Comparison of ENCODE assay signal across 8 cellular contexts in genomic region chr1:46718727-46719622, GRCh38. TPM values are rescaled to one million over a fixed set of nuclear protein-coding genes. Genes with fewer than 3 reads are reported as not detected.
A peak's percentile ranks its signal among the peaks of the same experiment; 100 is the strongest.
DNase-seq lines count a peak whose midpoint lies in the region; ATAC-seq and TF ChIP-seq lines count a peak whose summit lies in the region.

TSS of gene EFCAB14 (minus strand) at chr1:46719114. CDS start at chr1:46718087, 1,027 bp downstream.

- H3K4me1 ChIP-seq in smooth muscle cell (ENCODE audit: low read depth) = peaks cover 17% of the 10 kb centered on the region

- peak within 1 kb of the TSS; percentile 35 for H3K27ac Mint-ChIP-seq in WTC11

- H2AFZ ChIP-seq in smooth muscle cell (ENCODE audit: low read depth) = peak within 1 kb of the TSS; percentile 74

- H3K4me3 ChIP-seq in AG04449 (ENCODE audit: low read depth, low read length) = peak within 1 kb of the TSS; percentile 91
- peak within 1 kb of the TSS; percentile 86 to 95 for H3K4me3 ChIP-seq in cardiac fibroblast (replicated peaks in 1 of 2; ENCODE audit: low read depth in 2 of 2, low read length in 2 of 2)
- peak within 1 kb of the TSS; percentile 93 for H3K4me3 ChIP-seq in smooth muscle cell

- peak within 1 kb of the TSS; percentile 63 for H3K27ac ChIP-seq in smooth muscle cell (ENCODE audit: low read depth)

- CTCF ChIA-PET in AG04449 (lab: Yijun Ruan, JAX) = interaction anchor here (1.0 kb wide), 1 partner anchor 16 kb away, joined by 3 read pairs; no protein-coding TSS in a partner anchor
- CTCF ChIA-PET in WTC11 (lab: Charles Lee) = interaction anchor here (0.7 to 2.6 kb wide), 8 partner anchors 9 to 272 kb away, joined by 3 to 7 read pairs (median 4); no protein-coding TSS in a partner anchor

- H3K4me1 Mint-ChIP-seq in WTC11 = peaks cover 23% of the 10 kb centered on the region

- H3K27me3 ChIP-seq in smooth muscle cell (ENCODE audit: low read depth) = no peaks in the 10 kb centered on the region

- ATAC-seq in GM18907 (IDR thresholded peaks at IDR 0.05; ENCODE audit: unreplicated experiment) (peak; percentile 97), HG03159 (IDR thresholded peaks at IDR 0.05; ENCODE audit: unreplicated experiment) (peak; percentile 97), WTC11 (peak; percentile 95)

- peaks cover 25% of the 10 kb centered on the region for H3K79me2 ChIP-seq in smooth muscle cell (ENCODE audit: low read depth)

- H3K27me3 Mint-ChIP-seq in WTC11 (ENCODE audit: low read depth) = no peaks in the 10 kb centered on the region

- 2% methylated on average over 59 of the region's 85 CpGs for WGBS in smooth muscle cell (ENCODE audit: low lambda C conversion rate)

- H4K20me1 ChIP-seq in smooth muscle cell (ENCODE audit: low read depth) = peaks cover 19% of the 10 kb centered on the region

- DNase-seq in AG04449 (ENCODE audit: low read depth, low spot score) (no peak), NCI-H2227 treated with DMSO at 0.1 percent for 48 hours (lab: John Stamatoyannopoulos, UW) (peak; percentile 84), WTC11 (ENCODE audit: low spot score) (peak; percentile 99), cardiac fibroblast (ENCODE audit: low read depth in 2 of 2) (peak; percentile 89 to 92), iPS-NIHi11 (ENCODE audit: low spot score) (peak; percentile 99), smooth muscle cell (lab: John Stamatoyannopoulos, UW; ENCODE audit: unreplicated experiment) (peak; percentile 81)

- H3K9me3 ChIP-seq in smooth muscle cell (replicated peaks; ENCODE audit: low read depth) = no peaks in the 10 kb centered on the region

- H3F3A ChIP-seq in smooth muscle cell (ENCODE audit: low read depth) = no peaks in the 10 kb centered on the region

- H3K36me3 ChIP-seq in smooth muscle cell (ENCODE audit: low read depth) = peaks cover 7% of the 10 kb centered on the region

- H3K9ac ChIP-seq in smooth muscle cell (ENCODE audit: low read depth) = peak within 1 kb of the TSS; percentile 85

- H3K36me3 Mint-ChIP-seq in WTC11 = peaks cover 17% of the 10 kb centered on the region

- TF ChIP-seq CTCF in AG04449 (IDR thresholded peaks at IDR 0.05; ENCODE audit: insufficient read depth, low read length, missing control alignments) (no peak), WTC11 (IDR thresholded peaks at IDR 0.05) (no peak), cardiac fibroblast (IDR thresholded peaks at IDR 0.05; ENCODE audit: low read depth, low read length) (no peak), smooth muscle cell (IDR thresholded peaks at IDR 0.05; ENCODE audit: borderline replicate concordance, insufficient read depth, poor library complexity, severe bottlenecking) (no peak)

- peak within 1 kb of the TSS; percentile 95 for H3K4me3 Mint-ChIP-seq in WTC11

- peak within 1 kb of the TSS; percentile 96 for H3K4me2 ChIP-seq in smooth muscle cell

- no peaks in the 10 kb centered on the region for H3K9me3 Mint-ChIP-seq in WTC11

- POLR2A ChIA-PET in AG04449 (lab: Yijun Ruan, JAX) = interaction anchor here (1.4 kb wide), 1 partner anchor 51 kb away, joined by 5 read pairs; the partner anchor contains the start of gene ATPAF1
- POLR2A ChIA-PET in WTC11 (lab: Charles Lee) = interaction anchor here (0.5 to 2.3 kb wide), 2 partner anchors 51 to 95 kb away, joined by 3 to 9 read pairs; partner anchors contain the start of gene ATPAF1

TF ChIP-seq in WTC11, 78 proteins besides CTCF, POLR2A, EP300 and RAD21 (continues in another document):
- TF ChIP-seq TEAD1 (CRISPR knock-in tag; IDR thresholded peaks at IDR 0.05) = peak; percentile 64; the same call in 1 of the 2 replicates
- peak; percentile 58; the same call in 1 of the 2 replicates for TF ChIP-seq ZBTB43 (CRISPR knock-in tag; IDR thresholded peaks at IDR 0.05)
- TF ChIP-seq ATF3 (CRISPR knock-in tag; conservative IDR thresholded peaks at IDR 0.05) = 0 out of 2 replicates have a peak, but pooled peaks have one; percentile 52
- 0 out of 2 replicates have a peak, but pooled peaks have one; percentile 38 for TF ChIP-seq TEAD4 (CRISPR knock-in tag; IDR thresholded peaks at IDR 0.05)
- TF ChIP-seq ZNF317 (CRISPR knock-in tag; IDR thresholded peaks at IDR 0.05; ENCODE audit: borderline replicate concordance, low read depth) = no peak
- TF ChIP-seq PRDM15 (CRISPR knock-in tag; IDR thresholded peaks at IDR 0.05) = peak; percentile 92
- no peak for TF ChIP-seq PRRX2 (CRISPR knock-in tag; IDR thresholded peaks at IDR 0.05)
- TF ChIP-seq ZNF232 (CRISPR knock-in tag; IDR thresholded peaks at IDR 0.05) = 0 out of 2 replicates have a peak, but pooled peaks have one; percentile 22
- peak; percentile 90; the same call in 1 of the 2 replicates for TF ChIP-seq ARID4B (CRISPR knock-in tag; IDR thresholded peaks at IDR 0.05; ENCODE audit: borderline replicate concordance)
- TF ChIP-seq ZNF423 (CRISPR knock-in tag; IDR thresholded peaks at IDR 0.05) = peak; percentile 92
- TF ChIP-seq SOX15 (CRISPR knock-in tag; IDR thresholded peaks at IDR 0.05) = no peak
- TF ChIP-seq GRHL2 (CRISPR knock-in tag; IDR thresholded peaks at IDR 0.05; ENCODE audit: insufficient replicate concordance, severe bottlenecking) = no peak
- TF ChIP-seq ZNF121 (CRISPR knock-in tag; IDR thresholded peaks at IDR 0.05) = no peak
- TF ChIP-seq JUN (CRISPR knock-in tag; IDR thresholded peaks at IDR 0.05) = peak; percentile 83; the same call in 1 of the 2 replicates

RNA-seq across cellular contexts. Expression of gene EFCAB14, which starts in this region (rescaled TPM):
- total RNA-seq in WTC11 (2021) (38.4 to 46.2 TPM (median 39.1 TPM) in 3 replicates), smooth muscle cell (62.8 and 69.6 TPM in 2 replicates)
- 28.6 and 29.4 TPM in 2 replicates for polyA plus RNA-seq in smooth muscle cell
